ENCODE assay signal across 13 cellular contexts in the genomic region with DNA sequence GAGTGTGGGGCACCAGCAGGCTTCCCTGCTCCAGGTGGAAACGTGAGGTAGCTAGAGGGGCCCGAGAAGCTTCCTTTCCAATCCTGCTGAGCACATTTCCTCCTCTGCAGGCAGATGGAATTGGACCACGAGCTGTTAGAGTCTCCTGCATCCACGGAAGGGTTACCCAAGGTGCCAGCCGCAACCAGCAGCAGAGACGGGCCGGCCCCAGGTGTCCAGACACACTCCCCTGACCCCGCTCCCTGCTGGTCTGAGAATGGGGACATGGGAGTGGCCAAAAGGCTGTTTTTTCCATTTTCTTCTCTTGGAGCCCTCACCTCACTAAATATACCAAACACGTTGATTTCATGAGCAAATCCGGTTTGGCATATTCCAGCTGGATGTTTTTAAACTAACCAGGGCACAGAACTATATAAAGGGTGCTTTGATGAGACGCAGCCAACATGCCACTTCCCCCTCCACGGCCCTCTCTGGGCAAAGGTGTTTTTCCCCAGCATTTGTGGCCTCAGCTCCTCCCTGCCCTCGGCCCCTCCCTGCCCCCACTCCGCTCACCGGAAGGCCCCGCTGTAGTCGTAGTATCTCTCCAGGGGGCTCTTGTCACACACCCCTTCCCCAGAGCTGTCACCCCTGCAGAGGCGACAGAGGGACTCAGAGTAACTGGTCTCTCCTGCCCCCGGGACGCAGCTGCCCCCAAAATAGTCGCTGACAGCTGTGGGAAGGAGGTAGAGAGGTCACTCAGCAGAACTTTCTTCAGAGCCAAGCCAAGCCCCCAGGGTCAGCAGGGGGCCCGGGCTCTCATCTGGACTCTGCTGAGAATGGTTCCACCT. TPM values are rescaled to one million over a fixed set of nuclear protein-coding genes. Genes with fewer than 3 reads are reported as not detected.
DNase-seq lines count a peak whose midpoint lies in the region; ATAC-seq, FAIRE-seq and TF ChIP-seq lines count a peak whose summit lies in the region.
"Had no signal": no experiment of that assay in that cellular context is flagged by ENCODE, and none has a peak within 500 bp of the region (broad histone marks: within the 10 kb centered on the region; RNA-seq: fewer than 3 reads in every experiment).

No MANE protein-coding gene starts in this region.

- H3K9ac ChIP-seq in K562 (ENCODE audit: insufficient read depth in 1 of 2, low read depth in 2 of 2, low read length in 2 of 2): peak overlapping the region in 1 of 2 experiments; percentile 59; a peak in 2 of 4 replicates

- H3K27ac ChIP-seq in K562 (ENCODE audit: extremely low read depth, low read depth, low read length): no peak overlapping the region
- H3K27ac ChIP-seq: spleen had no signal

- peak overlapping the region; percentile 61 for H3K4me3 Mint-ChIP-seq in activated naive CD8-positive, alpha-beta T cell
- H3K4me3 Mint-ChIP-seq in activated naive CD8-positive, alpha-beta T cell treated with anti-CD3 and anti-CD28 coated beads, Interleukin-2, amount 50 U/mL, for 24 hours: no peak overlapping the region
- H3K4me3 Mint-ChIP-seq in stimulated activated memory B cell treated with anti-CD40 and anti-IgM and Interleukin-4, amounts not matched to agents 10 μg/mL and 1 μg/mL and 100 μg/mL, for 72 hours: peak overlapping the region; percentile 68
- no peak overlapping the region for H3K4me3 Mint-ChIP-seq in WTC11

- peaks cover 10 to 45% of the 10 kb centered on the region in 2 experiments; a peak in 4 of 5 replicates for H3K4me1 ChIP-seq in K562 (replicated peaks in 1 of 2; ENCODE audit: control insufficient read depth in 2 of 2, insufficient read depth in 2 of 2, low read length in 2 of 2)

- H3K36me3 Mint-ChIP-seq in activated naive CD8-positive, alpha-beta T cell: no peaks in the 10 kb centered on the region
- H3K36me3 Mint-ChIP-seq in activated naive CD8-positive, alpha-beta T cell treated with anti-CD3 and anti-CD28 coated beads, Interleukin-2, amount 50 U/mL, for 24 hours (ENCODE audit: low read depth): no peaks in the 10 kb centered on the region
- H3K36me3 Mint-ChIP-seq in stimulated activated memory B cell treated with anti-CD40 and anti-IgM and Interleukin-4, amounts not matched to agents 10 μg/mL and 1 μg/mL and 100 μg/mL, for 72 hours: peaks cover 29% of the 10 kb centered on the region
- H3K36me3 Mint-ChIP-seq in WTC11: no peaks in the 10 kb centered on the region

- H3K27ac Mint-ChIP-seq in activated naive CD8-positive, alpha-beta T cell: no peak overlapping the region
- H3K27ac Mint-ChIP-seq in activated naive CD8-positive, alpha-beta T cell treated with anti-CD3 and anti-CD28 coated beads, Interleukin-2, amount 50 U/mL, for 24 hours: no peak overlapping the region
- H3K27ac Mint-ChIP-seq in stimulated activated memory B cell treated with anti-CD40 and anti-IgM and Interleukin-4, amounts not matched to agents 10 μg/mL and 1 μg/mL and 100 μg/mL, for 72 hours: peak overlapping the region; percentile 90
- no peak overlapping the region for H3K27ac Mint-ChIP-seq in WTC11

- in situ Hi-C loops in K562 (cut with MboI): no loop called here

- TF ChIP-seq POLR2A in K562 (conservative IDR thresholded peaks at IDR 0.05): no peak

- CTCF ChIA-PET in K562 (lab: Yijun Ruan, JAX; ENCODE audit: low intra/inter-chr PET ratio): no interaction called here
- CTCF ChIA-PET in WTC11 (lab: Charles Lee): interaction anchor here (1.0 to 2.9 kb wide), 4 partner anchors 8 to 53 kb away, joined by 3 to 18 read pairs (median 10); partner anchors contain the start of gene MELTF

- no peak for TF ChIP-seq RAD21 in K562 (CRISPR knock-in tag; conservative IDR thresholded peaks at IDR 0.05 in 1 of 2, IDR thresholded peaks at IDR 0.05 in 1 of 2)

- TF ChIP-seq EP300 in K562 (IDR thresholded peaks at IDR 0.05; ENCODE audit: low read length): no peak

- H3K27me3 Mint-ChIP-seq in activated naive CD8-positive, alpha-beta T cell: no peaks in the 10 kb centered on the region
- H3K27me3 Mint-ChIP-seq in activated naive CD8-positive, alpha-beta T cell treated with anti-CD3 and anti-CD28 coated beads, Interleukin-2, amount 50 U/mL, for 24 hours: peaks cover 9% of the 10 kb centered on the region
- H3K27me3 Mint-ChIP-seq in stimulated activated memory B cell treated with anti-CD40 and anti-IgM and Interleukin-4, amounts not matched to agents 10 μg/mL and 1 μg/mL and 100 μg/mL, for 72 hours: peaks cover 32% of the 10 kb centered on the region
- H3K27me3 Mint-ChIP-seq in WTC11 (ENCODE audit: low read depth): no peaks in the 10 kb centered on the region

- no peak overlapping the region for H3K4me3 ChIP-seq in K562

- H3K9me3 Mint-ChIP-seq in activated naive CD8-positive, alpha-beta T cell (ENCODE audit: low read depth): no peaks in the 10 kb centered on the region
- no peaks in the 10 kb centered on the region for H3K9me3 Mint-ChIP-seq in activated naive CD8-positive, alpha-beta T cell treated with anti-CD3 and anti-CD28 coated beads, Interleukin-2, amount 50 U/mL, for 24 hours
- H3K9me3 Mint-ChIP-seq in stimulated activated memory B cell treated with anti-CD40 and anti-IgM and Interleukin-4, amounts not matched to agents 10 μg/mL and 1 μg/mL and 100 μg/mL, for 72 hours: no peaks in the 10 kb centered on the region
- no peaks in the 10 kb centered on the region for H3K9me3 Mint-ChIP-seq in WTC11

- H3K36me3 ChIP-seq in K562 (ENCODE audit: control insufficient read depth, insufficient read depth, low read length): peaks cover 5% of the 10 kb centered on the region; the same call in 1 of the 3 replicates
- H3K36me3 ChIP-seq: spleen had no signal

- no peaks in the 10 kb centered on the region for H3K9me3 ChIP-seq in K562 (replicated peaks; ENCODE audit: control insufficient read depth, insufficient read depth, low read depth, low read length)
- H3K9me3 ChIP-seq: spleen had no signal

- peaks cover 3% of the 10 kb centered on the region for H3K9me1 ChIP-seq in K562 (ENCODE audit: control insufficient read depth, insufficient read depth, low read length)

- FAIRE-seq in K562 (lab: Jason Lieb, UNC): no peak
- FAIRE-seq: HTR-8/SVneo had no signal

- no TSS peak for BruUV-seq in K562 (replicated peaks; lab: Mats Ljungman, UMichigan)

- no peaks in the 10 kb centered on the region for H3K79me2 ChIP-seq in K562 (ENCODE audit: control insufficient read depth, insufficient read depth, low read length)

- peaks cover 11% of the 10 kb centered on the region in 2 experiments; a peak in 4 of 5 replicates for H3K27me3 ChIP-seq in K562 (ENCODE audit: control insufficient read depth in 2 of 2, insufficient read depth in 2 of 2, low read length in 2 of 2)

- WGBS in K562 (ENCODE audit: insufficient coverage, low coverage, missing lambda C conversion rate): 28% methylated on average over 22 of the region's 22 CpGs

- POLR2A ChIA-PET in K562 (lab: Yijun Ruan, JAX): interaction anchor here (0.9 to 2.2 kb wide), 6 partner anchors 9 to 19 kb away, joined by 3 to 6 read pairs (median 4); no protein-coding TSS in a partner anchor
- POLR2A ChIA-PET in WTC11 (lab: Charles Lee): no interaction called here

- no peak overlapping the region; the same call in 1 of the 2 replicates for H3K4me2 ChIP-seq in K562 (ENCODE audit: insufficient read depth, low read length)

- peaks cover 6% of the 10 kb centered on the region for H3K4me1 Mint-ChIP-seq in activated naive CD8-positive, alpha-beta T cell (ENCODE audit: low read depth)
- H3K4me1 Mint-ChIP-seq in activated naive CD8-positive, alpha-beta T cell treated with anti-CD3 and anti-CD28 coated beads, Interleukin-2, amount 50 U/mL, for 24 hours: peaks cover 10% of the 10 kb centered on the region
- H3K4me1 Mint-ChIP-seq in stimulated activated memory B cell treated with anti-CD40 and anti-IgM and Interleukin-4, amounts not matched to agents 10 μg/mL and 1 μg/mL and 100 μg/mL, for 72 hours: peaks cover 44% of the 10 kb centered on the region
- H3K4me1 Mint-ChIP-seq in WTC11: peaks cover 32% of the 10 kb centered on the region

- DNase-seq in activated naive CD8-positive, alpha-beta T cell treated with anti-CD3 and anti-CD28 coated beads, Interleukin-2, amount 50 U/mL, for 24 hours: no peak
- DNase-seq in K562 (ENCODE audit: extremely low read depth in 1 of 4, low spot score in 3 of 4) (no peak), WTC11 (ENCODE audit: low spot score) (no peak), SHP77 treated with DMSO at 0.1 percent for 48 hours (lab: John Stamatoyannopoulos, UW) (no peak)
- DNase-seq: activated CD8-positive, alpha-beta memory T cell treated with anti-CD3 and anti-CD28 coated beads, Interleukin-2, amount 50 U/mL, for 4 hours; foreskin melanocyte; HCEC 1CT had no signal

- intact Hi-C loops in K562 (cut with micrococcal nuclease): no loop called here

- H2AFZ ChIP-seq in K562 (ENCODE audit: low read depth, low read length): 0 out of 2 replicates have a peak overlapping the region, but pooled peaks have one; percentile 9

- ATAC-seq in activated naive CD8-positive, alpha-beta T cell treated with anti-CD3 and anti-CD28 coated beads, Interleukin-2, amount 50 U/mL, for 24 hours: no peak
- ATAC-seq in HG03135 (IDR thresholded peaks at IDR 0.05; ENCODE audit: unreplicated experiment) (peak; percentile 11), K562 (no peak), WTC11 (no peak), HG02623 (IDR thresholded peaks at IDR 0.05; ENCODE audit: unreplicated experiment) (no peak)
- ATAC-seq in stimulated activated memory B cell treated with anti-CD40 and anti-IgM and Interleukin-4, amounts not matched to agents 10 μg/mL and 1 μg/mL and 100 μg/mL, for 72 hours: peak; percentile 69

- peaks cover 6% of the 10 kb centered on the region; the same call in 1 of the 2 replicates for H4K20me1 ChIP-seq in K562 (replicated peaks; ENCODE audit: control insufficient read depth, insufficient read depth, low read length)

- TF ChIP-seq CTCF in K562 (IDR thresholded peaks at IDR 0.05 in 2 of 3, conservative IDR thresholded peaks at IDR 0.05 in 1 of 3; ENCODE audit: insufficient read depth in 2 of 3, low read depth in 1 of 3, low read length in 3 of 3) (no peak), WTC11 (IDR thresholded peaks at IDR 0.05) (no peak)

RNA-seq across cellular contexts. Expression of gene MELTF, which starts 7.0 kb away (rescaled TPM):
- total RNA-seq in K562 (2011; cell fraction: chromatin; rRNA removed; ENCODE audit: low replicate concordance): 21.6 and 62.0 TPM in 2 replicates
- 25.8 and 34.5 TPM in 2 replicates for total RNA-seq in K562 (2011; cell fraction: nucleolus; rRNA removed)
- total RNA-seq in K562 (2011; cell fraction: nucleoplasm; rRNA removed): 24.9 and 29.2 TPM in 2 replicates
- total RNA-seq in K562 (2014; rRNA removed) (6.8 and 8.4 TPM in 2 replicates), K562 (2014; rRNA removed; fragmentation: Illumina TruSeq; extraction: Trizol) (3.0 and 3.3 TPM in 2 replicates), K562 (2015; rRNA removed; fragmentation: Illumina TruSeq; extraction: Trizol) (3.8 and 4.5 TPM in 2 replicates), K562 (2021) (10.5 and 11.7 TPM in 2 replicates), WTC11 (2021) (7.3 to 9.5 TPM (median 8.7 TPM) in 3 replicates)
- polyA plus RNA-seq in K562 (2011; rRNA removed) (4.0 and 4.8 TPM in 2 replicates), K562 (2014; fragmentation: Illumina TruSeq; extraction: Trizol) (3.7 and 4.9 TPM in 2 replicates), K562 (2014; fragmentation: Nextera tagmentation; extraction: Ambion mirVana) (under 1 TPM; 0.35 to 0.52 TPM), K562 (2014; rRNA removed) (8.1 and 8.6 TPM in 2 replicates)
- 3.0 and 7.4 TPM in 2 replicates for polyA plus RNA-seq in K562 (2011; cell fraction: cytosol; rRNA removed)
- 17.2 and 37.9 TPM in 2 replicates for polyA plus RNA-seq in K562 (2011; cell fraction: nucleus; rRNA removed)
- polyA plus RNA-seq in K562 (2012): 6.7 and 10.6 TPM in 2 replicates
- polyA minus RNA-seq in K562 (2011; rRNA and poly(A)+ RNA removed): 2.2 and 4.0 TPM in 2 replicates
- 1.9 and 4.6 TPM in 2 replicates for polyA minus RNA-seq in K562 (2011; cell fraction: cytosol; rRNA and poly(A)+ RNA removed)
- 11.0 and 16.4 TPM in 2 replicates for polyA minus RNA-seq in K562 (2011; cell fraction: nucleus; rRNA and poly(A)+ RNA removed)

RNA-seq across cellular contexts. Expression of gene PIGZ, which starts 54.0 kb away (rescaled TPM):
- total RNA-seq in K562 (2011; cell fraction: chromatin; rRNA removed; ENCODE audit: low replicate concordance): 3.6 and 5.8 TPM in 2 replicates
- 2.3 and 3.3 TPM in 2 replicates for total RNA-seq in K562 (2011; cell fraction: nucleolus; rRNA removed)
- total RNA-seq in K562 (2011; cell fraction: nucleoplasm; rRNA removed): 3.5 and 4.7 TPM in 2 replicates
- total RNA-seq in K562 (2014; rRNA removed) (0.54 and 0.73 TPM in 2 replicates), K562 (2014; rRNA removed; fragmentation: Illumina TruSeq; extraction: Trizol) (0.48 and 0.76 TPM in 2 replicates), K562 (2015; rRNA removed; fragmentation: Illumina TruSeq; extraction: Trizol) (0.30 and 0.54 TPM in 2 replicates), K562 (2021) (0.87 and 1.0 TPM in 2 replicates), WTC11 (2021) (0.21 to 0.55 TPM (median 0.37 TPM) in 3 replicates)
- polyA plus RNA-seq in K562 (2011; rRNA removed) (1.8 and 2.8 TPM in 2 replicates), K562 (2014; fragmentation: Illumina TruSeq; extraction: Trizol) (0.79 and 0.91 TPM in 2 replicates), K562 (2014; fragmentation: Nextera tagmentation; extraction: Ambion mirVana) (under 1 TPM; 0.15 TPM), K562 (2014; rRNA removed) (1.2 and 2.0 TPM in 2 replicates)
- polyA plus RNA-seq in K562 (2011; cell fraction: cytosol; rRNA removed): 2.3 and 2.8 TPM in 2 replicates
- 4.7 and 6.2 TPM in 2 replicates for polyA plus RNA-seq in K562 (2011; cell fraction: nucleus; rRNA removed)
- polyA plus RNA-seq in K562 (2012): 1.2 and 4.7 TPM in 2 replicates
- 1.0 and 1.1 TPM in 2 replicates for polyA minus RNA-seq in K562 (2011; rRNA and poly(A)+ RNA removed)
- polyA minus RNA-seq in K562 (2011; cell fraction: cytosol; rRNA and poly(A)+ RNA removed): 1.1 and 1.3 TPM in 2 replicates
- 1.00 and 1.2 TPM in 2 replicates for polyA minus RNA-seq in K562 (2011; cell fraction: nucleus; rRNA and poly(A)+ RNA removed)

Comparison
In these comparisons a context has a peak if more than half of its experiments do, and no peak if none do; other contexts are left out.
1. H3K4me3 Mint-ChIP-seq: peak in activated naive CD8-positive, alpha-beta T cell (single experiment) and stimulated activated memory B cell treated with anti-CD40 and anti-IgM and Interleukin-4, amounts not matched to agents 10 μg/mL and 1 μg/mL and 100 μg/mL, for 72 hours (single experiment); none in activated naive CD8-positive, alpha-beta T cell treated with anti-CD3 and anti-CD28 coated beads, Interleukin-2, amount 50 U/mL, for 24 hours (single experiment) and WTC11 (single experiment).
2. ATAC-seq: peak in HG03135 (single experiment) and stimulated activated memory B cell treated with anti-CD40 and anti-IgM and Interleukin-4, amounts not matched to agents 10 μg/mL and 1 μg/mL and 100 μg/mL, for 72 hours (single experiment); none in activated naive CD8-positive, alpha-beta T cell treated with anti-CD3 and anti-CD28 coated beads, Interleukin-2, amount 50 U/mL, for 24 hours (single experiment), K562 (single experiment), WTC11 (single experiment) and HG02623 (single experiment).